Comparison of ENCODE assay signal across 1 cellular context in the genomic region with DNA sequence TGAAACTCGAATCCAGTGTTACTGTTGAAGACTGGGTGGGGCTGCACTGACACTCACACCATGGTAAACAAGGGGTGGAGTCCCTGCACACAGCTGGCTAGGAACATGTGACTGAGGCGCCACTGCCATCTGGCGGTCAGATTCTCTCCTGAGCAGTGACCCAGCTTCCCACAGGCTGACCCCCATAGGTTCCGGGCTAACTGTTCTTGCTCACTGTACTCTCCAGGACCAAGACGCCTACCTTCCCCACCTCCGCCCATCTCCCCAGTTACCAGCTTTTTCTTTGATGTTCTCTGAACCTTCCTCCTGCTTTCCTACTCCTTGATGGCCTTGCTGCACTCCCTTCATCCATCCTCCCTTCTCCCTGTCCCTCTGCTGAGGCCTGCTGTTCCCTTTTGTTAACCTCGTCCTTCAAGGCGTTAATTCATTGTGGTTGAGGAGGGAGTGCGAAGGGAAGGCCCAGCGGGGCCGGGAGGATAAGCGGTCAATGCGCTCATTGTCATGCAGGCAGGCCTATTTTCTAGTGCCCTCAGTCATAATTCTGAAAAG.
TF ChIP-seq lines count a peak whose summit lies in the region.

No MANE protein-coding gene starts in this region.

TF ChIP-seq in GM12878, 131 proteins besides CTCF, POLR2A, EP300 and RAD21 (continued from another document and continues in another):
- TF ChIP-seq ATF7 (IDR thresholded peaks at IDR 0.05; ENCODE audit: low read depth) (no peak), CBX5 (IDR thresholded peaks at IDR 0.05; ENCODE audit: low read depth) (no peak), NFXL1 (IDR thresholded peaks at IDR 0.05; ENCODE audit: borderline replicate concordance) (no peak), E2F4 (IDR thresholded peaks at IDR 0.05; ENCODE audit: low read depth, low read length) (no peak), DPF2 (IDR thresholded peaks at IDR 0.05) (no peak), RFX5 (IDR thresholded peaks at IDR 0.05; ENCODE audit: low read depth, low read length) (no peak), SIX5 (IDR thresholded peaks at IDR 0.05; ENCODE audit: low read depth, low read length, severe bottlenecking) (no peak), BACH1 (IDR thresholded peaks at IDR 0.05; ENCODE audit: borderline replicate concordance) (no peak), SREBF1 (IDR thresholded peaks at IDR 0.05; ENCODE audit: low read length) (no peak), CREM (IDR thresholded peaks at IDR 0.05; ENCODE audit: low read depth) (no peak), JUNB (IDR thresholded peaks at IDR 0.05) (no peak), STAT3 (IDR thresholded peaks at IDR 0.05; ENCODE audit: low read depth, low read length) (no peak), GATAD2B (conservative IDR thresholded peaks at IDR 0.05; ENCODE audit: low read depth) (no peak), TARDBP (IDR thresholded peaks at IDR 0.05; ENCODE audit: borderline replicate concordance) (no peak), TCF3 (IDR thresholded peaks at IDR 0.05; ENCODE audit: borderline replicate concordance, insufficient read depth, low read depth, low read length) (peak; percentile 73; the same call in 1 of the 2 replicates), CHD4 (IDR thresholded peaks at IDR 0.05) (no peak), EGR1 (IDR thresholded peaks at IDR 0.05; ENCODE audit: borderline replicate concordance in 1 of 2, low read depth in 2 of 2, low read length in 2 of 2) (no peak), CBFB (IDR thresholded peaks at IDR 0.05; ENCODE audit: low read depth) (no peak), FOXK2 (IDR thresholded peaks at IDR 0.05) (peak; percentile 83; the same call in 1 of the 2 replicates), RAD51 (IDR thresholded peaks at IDR 0.05) (peak; percentile 80), RB1 (IDR thresholded peaks at IDR 0.05; ENCODE audit: borderline replicate concordance) (no peak), PML (IDR thresholded peaks at IDR 0.05; ENCODE audit: low read length) (no peak), NR2F1 (conservative IDR thresholded peaks at IDR 0.05) (peak; percentile 95)
- TF ChIP-seq, protein P1, sequence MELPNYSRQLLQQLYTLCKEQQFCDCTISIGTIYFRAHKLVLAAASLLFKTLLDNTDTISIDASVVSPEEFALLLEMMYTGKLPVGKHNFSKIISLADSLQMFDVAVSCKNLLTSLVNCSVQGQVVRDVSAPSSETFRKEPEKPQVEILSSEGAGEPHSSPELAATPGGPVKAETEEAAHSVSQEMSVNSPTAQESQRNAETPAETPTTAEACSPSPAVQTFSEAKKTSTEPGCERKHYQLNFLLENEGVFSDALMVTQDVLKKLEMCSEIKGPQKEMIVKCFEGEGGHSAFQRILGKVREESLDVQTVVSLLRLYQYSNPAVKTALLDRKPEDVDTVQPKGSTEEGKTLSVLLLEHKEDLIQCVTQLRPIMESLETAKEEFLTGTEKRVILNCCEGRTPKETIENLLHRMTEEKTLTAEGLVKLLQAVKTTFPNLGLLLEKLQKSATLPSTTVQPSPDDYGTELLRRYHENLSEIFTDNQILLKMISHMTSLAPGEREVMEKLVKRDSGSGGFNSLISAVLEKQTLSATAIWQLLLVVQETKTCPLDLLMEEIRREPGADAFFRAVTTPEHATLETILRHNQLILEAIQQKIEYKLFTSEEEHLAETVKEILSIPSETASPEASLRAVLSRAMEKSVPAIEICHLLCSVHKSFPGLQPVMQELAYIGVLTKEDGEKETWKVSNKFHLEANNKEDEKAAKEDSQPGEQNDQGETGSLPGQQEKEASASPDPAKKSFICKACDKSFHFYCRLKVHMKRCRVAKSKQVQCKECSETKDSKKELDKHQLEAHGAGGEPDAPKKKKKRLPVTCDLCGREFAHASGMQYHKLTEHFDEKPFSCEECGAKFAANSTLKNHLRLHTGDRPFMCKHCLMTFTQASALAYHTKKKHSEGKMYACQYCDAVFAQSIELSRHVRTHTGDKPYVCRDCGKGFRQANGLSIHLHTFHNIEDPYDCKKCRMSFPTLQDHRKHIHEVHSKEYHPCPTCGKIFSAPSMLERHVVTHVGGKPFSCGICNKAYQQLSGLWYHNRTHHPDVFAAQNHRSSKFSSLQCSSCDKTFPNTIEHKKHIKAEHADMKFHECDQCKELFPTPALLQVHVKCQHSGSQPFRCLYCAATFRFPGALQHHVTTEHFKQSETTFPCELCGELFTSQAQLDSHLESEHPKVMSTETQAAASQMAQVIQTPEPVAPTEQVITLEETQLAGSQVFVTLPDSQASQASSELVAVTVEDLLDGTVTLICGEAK (IDR thresholded peaks at IDR 0.05; ENCODE audit: borderline replicate concordance), result no peak
- TF ChIP-seq, protein P2, sequence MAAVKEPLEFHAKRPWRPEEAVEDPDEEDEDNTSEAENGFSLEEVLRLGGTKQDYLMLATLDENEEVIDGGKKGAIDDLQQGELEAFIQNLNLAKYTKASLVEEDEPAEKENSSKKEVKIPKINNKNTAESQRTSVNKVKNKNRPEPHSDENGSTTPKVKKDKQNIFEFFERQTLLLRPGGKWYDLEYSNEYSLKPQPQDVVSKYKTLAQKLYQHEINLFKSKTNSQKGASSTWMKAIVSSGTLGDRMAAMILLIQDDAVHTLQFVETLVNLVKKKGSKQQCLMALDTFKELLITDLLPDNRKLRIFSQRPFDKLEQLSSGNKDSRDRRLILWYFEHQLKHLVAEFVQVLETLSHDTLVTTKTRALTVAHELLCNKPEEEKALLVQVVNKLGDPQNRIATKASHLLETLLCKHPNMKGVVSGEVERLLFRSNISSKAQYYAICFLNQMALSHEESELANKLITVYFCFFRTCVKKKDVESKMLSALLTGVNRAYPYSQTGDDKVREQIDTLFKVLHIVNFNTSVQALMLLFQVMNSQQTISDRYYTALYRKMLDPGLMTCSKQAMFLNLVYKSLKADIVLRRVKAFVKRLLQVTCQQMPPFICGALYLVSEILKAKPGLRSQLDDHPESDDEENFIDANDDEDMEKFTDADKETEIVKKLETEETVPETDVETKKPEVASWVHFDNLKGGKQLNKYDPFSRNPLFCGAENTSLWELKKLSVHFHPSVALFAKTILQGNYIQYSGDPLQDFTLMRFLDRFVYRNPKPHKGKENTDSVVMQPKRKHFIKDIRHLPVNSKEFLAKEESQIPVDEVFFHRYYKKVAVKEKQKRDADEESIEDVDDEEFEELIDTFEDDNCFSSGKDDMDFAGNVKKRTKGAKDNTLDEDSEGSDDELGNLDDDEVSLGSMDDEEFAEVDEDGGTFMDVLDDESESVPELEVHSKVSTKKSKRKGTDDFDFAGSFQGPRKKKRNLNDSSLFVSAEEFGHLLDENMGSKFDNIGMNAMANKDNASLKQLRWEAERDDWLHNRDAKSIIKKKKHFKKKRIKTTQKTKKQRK (IDR thresholded peaks at IDR 0.05; ENCODE audit: low read depth, low read length), result no peak
- TF ChIP-seq, protein P3, sequence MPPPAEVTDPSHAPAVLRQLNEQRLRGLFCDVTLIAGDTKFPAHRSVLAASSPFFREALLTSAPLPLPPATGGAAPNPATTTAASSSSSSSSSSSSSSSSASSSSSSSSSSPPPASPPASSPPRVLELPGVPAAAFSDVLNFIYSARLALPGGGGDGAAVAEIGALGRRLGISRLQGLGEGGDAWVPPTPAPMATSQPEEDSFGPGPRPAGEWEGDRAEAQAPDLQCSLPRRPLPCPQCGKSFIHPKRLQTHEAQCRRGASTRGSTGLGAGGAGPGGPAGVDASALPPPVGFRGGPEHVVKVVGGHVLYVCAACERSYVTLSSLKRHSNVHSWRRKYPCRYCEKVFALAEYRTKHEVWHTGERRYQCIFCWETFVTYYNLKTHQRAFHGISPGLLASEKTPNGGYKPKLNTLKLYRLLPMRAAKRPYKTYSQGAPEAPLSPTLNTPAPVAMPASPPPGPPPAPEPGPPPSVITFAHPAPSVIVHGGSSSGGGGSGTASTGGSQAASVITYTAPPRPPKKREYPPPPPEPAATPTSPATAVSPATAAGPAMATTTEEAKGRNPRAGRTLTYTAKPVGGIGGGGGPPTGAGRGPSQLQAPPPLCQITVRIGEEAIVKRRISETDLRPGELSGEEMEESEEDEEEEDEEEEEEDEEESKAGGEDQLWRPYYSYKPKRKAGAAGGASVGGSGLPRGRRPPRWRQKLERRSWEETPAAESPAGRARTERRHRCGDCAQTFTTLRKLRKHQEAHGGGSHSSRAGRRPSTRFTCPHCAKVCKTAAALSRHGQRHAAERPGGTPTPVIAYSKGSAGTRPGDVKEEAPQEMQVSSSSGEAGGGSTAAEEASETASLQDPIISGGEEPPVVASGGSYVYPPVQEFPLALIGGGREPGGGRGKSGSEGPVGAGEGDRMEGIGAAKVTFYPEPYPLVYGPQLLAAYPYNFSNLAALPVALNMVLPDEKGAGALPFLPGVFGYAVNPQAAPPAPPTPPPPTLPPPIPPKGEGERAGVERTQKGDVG (CRISPR knock-in tag; IDR thresholded peaks at IDR 0.05), result no peak
- TF ChIP-seq, protein P4, sequence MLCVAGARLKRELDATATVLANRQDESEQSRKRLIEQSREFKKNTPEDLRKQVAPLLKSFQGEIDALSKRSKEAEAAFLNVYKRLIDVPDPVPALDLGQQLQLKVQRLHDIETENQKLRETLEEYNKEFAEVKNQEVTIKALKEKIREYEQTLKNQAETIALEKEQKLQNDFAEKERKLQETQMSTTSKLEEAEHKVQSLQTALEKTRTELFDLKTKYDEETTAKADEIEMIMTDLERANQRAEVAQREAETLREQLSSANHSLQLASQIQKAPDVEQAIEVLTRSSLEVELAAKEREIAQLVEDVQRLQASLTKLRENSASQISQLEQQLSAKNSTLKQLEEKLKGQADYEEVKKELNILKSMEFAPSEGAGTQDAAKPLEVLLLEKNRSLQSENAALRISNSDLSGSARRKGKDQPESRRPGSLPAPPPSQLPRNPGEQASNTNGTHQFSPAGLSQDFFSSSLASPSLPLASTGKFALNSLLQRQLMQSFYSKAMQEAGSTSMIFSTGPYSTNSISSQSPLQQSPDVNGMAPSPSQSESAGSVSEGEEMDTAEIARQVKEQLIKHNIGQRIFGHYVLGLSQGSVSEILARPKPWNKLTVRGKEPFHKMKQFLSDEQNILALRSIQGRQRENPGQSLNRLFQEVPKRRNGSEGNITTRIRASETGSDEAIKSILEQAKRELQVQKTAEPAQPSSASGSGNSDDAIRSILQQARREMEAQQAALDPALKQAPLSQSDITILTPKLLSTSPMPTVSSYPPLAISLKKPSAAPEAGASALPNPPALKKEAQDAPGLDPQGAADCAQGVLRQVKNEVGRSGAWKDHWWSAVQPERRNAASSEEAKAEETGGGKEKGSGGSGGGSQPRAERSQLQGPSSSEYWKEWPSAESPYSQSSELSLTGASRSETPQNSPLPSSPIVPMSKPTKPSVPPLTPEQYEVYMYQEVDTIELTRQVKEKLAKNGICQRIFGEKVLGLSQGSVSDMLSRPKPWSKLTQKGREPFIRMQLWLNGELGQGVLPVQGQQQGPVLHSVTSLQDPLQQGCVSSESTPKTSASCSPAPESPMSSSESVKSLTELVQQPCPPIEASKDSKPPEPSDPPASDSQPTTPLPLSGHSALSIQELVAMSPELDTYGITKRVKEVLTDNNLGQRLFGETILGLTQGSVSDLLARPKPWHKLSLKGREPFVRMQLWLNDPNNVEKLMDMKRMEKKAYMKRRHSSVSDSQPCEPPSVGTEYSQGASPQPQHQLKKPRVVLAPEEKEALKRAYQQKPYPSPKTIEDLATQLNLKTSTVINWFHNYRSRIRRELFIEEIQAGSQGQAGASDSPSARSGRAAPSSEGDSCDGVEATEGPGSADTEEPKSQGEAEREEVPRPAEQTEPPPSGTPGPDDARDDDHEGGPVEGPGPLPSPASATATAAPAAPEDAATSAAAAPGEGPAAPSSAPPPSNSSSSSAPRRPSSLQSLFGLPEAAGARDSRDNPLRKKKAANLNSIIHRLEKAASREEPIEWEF (IDR thresholded peaks at IDR 0.05; ENCODE audit: insufficient replicate concordance, low read depth, low read length), result peak; percentile 45
- TF ChIP-seq, protein P5, sequence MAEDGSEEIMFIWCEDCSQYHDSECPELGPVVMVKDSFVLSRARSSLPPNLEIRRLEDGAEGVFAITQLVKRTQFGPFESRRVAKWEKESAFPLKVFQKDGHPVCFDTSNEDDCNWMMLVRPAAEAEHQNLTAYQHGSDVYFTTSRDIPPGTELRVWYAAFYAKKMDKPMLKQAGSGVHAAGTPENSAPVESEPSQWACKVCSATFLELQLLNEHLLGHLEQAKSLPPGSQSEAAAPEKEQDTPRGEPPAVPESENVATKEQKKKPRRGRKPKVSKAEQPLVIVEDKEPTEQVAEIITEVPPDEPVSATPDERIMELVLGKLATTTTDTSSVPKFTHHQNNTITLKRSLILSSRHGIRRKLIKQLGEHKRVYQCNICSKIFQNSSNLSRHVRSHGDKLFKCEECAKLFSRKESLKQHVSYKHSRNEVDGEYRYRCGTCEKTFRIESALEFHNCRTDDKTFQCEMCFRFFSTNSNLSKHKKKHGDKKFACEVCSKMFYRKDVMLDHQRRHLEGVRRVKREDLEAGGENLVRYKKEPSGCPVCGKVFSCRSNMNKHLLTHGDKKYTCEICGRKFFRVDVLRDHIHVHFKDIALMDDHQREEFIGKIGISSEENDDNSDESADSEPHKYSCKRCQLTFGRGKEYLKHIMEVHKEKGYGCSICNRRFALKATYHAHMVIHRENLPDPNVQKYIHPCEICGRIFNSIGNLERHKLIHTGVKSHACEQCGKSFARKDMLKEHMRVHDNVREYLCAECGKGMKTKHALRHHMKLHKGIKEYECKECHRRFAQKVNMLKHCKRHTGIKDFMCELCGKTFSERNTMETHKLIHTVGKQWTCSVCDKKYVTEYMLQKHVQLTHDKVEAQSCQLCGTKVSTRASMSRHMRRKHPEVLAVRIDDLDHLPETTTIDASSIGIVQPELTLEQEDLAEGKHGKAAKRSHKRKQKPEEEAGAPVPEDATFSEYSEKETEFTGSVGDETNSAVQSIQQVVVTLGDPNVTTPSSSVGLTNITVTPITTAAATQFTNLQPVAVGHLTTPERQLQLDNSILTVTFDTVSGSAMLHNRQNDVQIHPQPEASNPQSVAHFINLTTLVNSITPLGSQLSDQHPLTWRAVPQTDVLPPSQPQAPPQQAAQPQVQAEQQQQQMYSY (CRISPR knock-in tag; IDR thresholded peaks at IDR 0.05), result no peak
- TF ChIP-seq, protein P6, sequence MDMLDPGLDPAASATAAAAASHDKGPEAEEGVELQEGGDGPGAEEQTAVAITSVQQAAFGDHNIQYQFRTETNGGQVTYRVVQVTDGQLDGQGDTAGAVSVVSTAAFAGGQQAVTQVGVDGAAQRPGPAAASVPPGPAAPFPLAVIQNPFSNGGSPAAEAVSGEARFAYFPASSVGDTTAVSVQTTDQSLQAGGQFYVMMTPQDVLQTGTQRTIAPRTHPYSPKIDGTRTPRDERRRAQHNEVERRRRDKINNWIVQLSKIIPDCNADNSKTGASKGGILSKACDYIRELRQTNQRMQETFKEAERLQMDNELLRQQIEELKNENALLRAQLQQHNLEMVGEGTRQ (IDR thresholded peaks at IDR 0.05; ENCODE audit: borderline replicate concordance, low read depth, low read length), result peak; percentile 69
